Comparison of ENCODE assay signal across 9 cellular contexts in the genomic region with DNA sequence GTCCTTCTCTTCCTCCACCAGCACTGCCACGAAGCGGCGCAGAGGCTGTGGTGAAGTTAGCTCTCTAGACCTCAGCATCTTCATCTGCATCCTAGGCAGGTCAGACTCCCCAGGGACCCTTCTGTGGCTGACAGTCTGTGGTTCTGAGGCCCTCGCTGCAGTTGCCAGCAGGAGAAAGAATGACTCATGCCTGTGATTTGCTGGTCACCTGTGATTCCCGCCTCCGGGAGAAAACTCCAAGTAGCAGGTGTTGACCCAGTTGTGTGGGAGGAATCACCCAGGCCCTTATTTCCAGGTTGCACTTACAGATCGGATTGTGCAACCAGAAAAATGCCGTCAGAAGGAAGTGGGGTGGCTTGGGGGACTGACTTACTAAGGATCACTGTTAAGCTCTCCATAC.
A peak's percentile ranks its signal among the peaks of the same experiment; 100 is the strongest.
DNase-seq lines count a peak whose midpoint lies in the region; ATAC-seq and TF ChIP-seq lines count a peak whose summit lies in the region.
"Had no signal": no experiment of that assay in that cellular context is flagged by ENCODE, and none has a peak within 500 bp of the region (broad histone marks: within the 10 kb centered on the region; RNA-seq: fewer than 3 reads in every experiment).

No MANE protein-coding gene starts in this region.

- H4K20me1 ChIP-seq in SK-N-SH (ENCODE audit: insufficient read depth), result 0 out of 2 replicates have a peak, but pooled peaks cover 5% of the 10 kb centered on the region

- 100% methylated on average over 7 of the region's 8 CpGs for WGBS in SK-N-SH (ENCODE audit: low lambda C conversion rate)

- H3K79me2 ChIP-seq in SK-N-SH (ENCODE audit: insufficient read depth), result no peaks in the 10 kb centered on the region

- CTCF ChIA-PET in SK-N-SH (lab: Yijun Ruan, JAX), result interaction anchor here (0.6 to 22.6 kb wide), 6 partner anchors 10 to 1330 kb away, joined by 4 to 460 read pairs (median 8); no protein-coding TSS in a partner anchor

- TF ChIP-seq RAD21 in SK-N-SH (IDR thresholded peaks at IDR 0.05; ENCODE audit: low read length), result no peak

- no peak overlapping the region for H3K9ac ChIP-seq in SK-N-SH

- TF ChIP-seq EP300 in SK-N-SH (IDR thresholded peaks at IDR 0.05; ENCODE audit: borderline replicate concordance in 1 of 2, low read depth in 1 of 2, low read length in 1 of 2), result no peak

- H3K36me3 ChIP-seq in SK-N-SH (replicated peaks in 1 of 2; ENCODE audit: control insufficient read depth in 1 of 2, insufficient read depth in 2 of 2, low read length in 1 of 2), result peaks cover 40 to 46% of the 10 kb centered on the region in 2 experiments

- peaks cover 13% of the 10 kb centered on the region for H3F3A ChIP-seq in SK-N-SH (replicated peaks; ENCODE audit: insufficient read depth)

- TF ChIP-seq POLR2A in erythroblast (IDR thresholded peaks at IDR 0.05; ENCODE audit: low read length), result no peak

- no peaks in the 10 kb centered on the region for H3K27me3 ChIP-seq in SK-N-SH (ENCODE audit: insufficient read depth)

- H3K4me2 ChIP-seq in SK-N-SH, result no peak overlapping the region

- no peak overlapping the region for H3K4me3 ChIP-seq in choroid plexus epithelial cell (ENCODE audit: low read depth, low read length)
- no peak overlapping the region for H3K4me3 ChIP-seq in SK-N-SH (ENCODE audit: low read depth in 2 of 2, low read length in 1 of 2)

- H3K4me1 ChIP-seq in SK-N-SH (ENCODE audit: control insufficient read depth in 1 of 2, insufficient read depth in 2 of 2, low read depth in 1 of 2, low read length in 1 of 2), result peaks cover 0 to 18% of the 10 kb centered on the region in 2 experiments; a peak in 1 of 4 replicates

- TF ChIP-seq CTCF in choroid plexus epithelial cell (conservative IDR thresholded peaks at IDR 0.05; ENCODE audit: low read depth, low read length) (no peak), SK-N-SH (IDR thresholded peaks at IDR 0.05) (no peak)

- ATAC-seq in GM19438 (IDR thresholded peaks at IDR 0.05; ENCODE audit: low read depth, unreplicated experiment) (peak; percentile 43), HG03280 (IDR thresholded peaks at IDR 0.05; ENCODE audit: unreplicated experiment) (peak; percentile 48)

- POLR2A ChIA-PET in SK-N-SH (lab: Yijun Ruan, JAX), result no interaction called here

- DNase-seq in DMS79 (lab: John Stamatoyannopoulos, UW) (peak; percentile 6), choroid plexus epithelial cell (ENCODE audit: low read depth) (peak; percentile 39), NK-92 (lab: John Stamatoyannopoulos, UW; ENCODE audit: unreplicated experiment) (no peak), SK-N-SH (no peak), erythroblast (lab: John Stamatoyannopoulos, UW) (no peak), NOMO-1 (lab: John Stamatoyannopoulos, UW; ENCODE audit: unreplicated experiment in 2 of 2) (no peak)
- DNase-seq: NCI-H774 had no signal

- no peaks in the 10 kb centered on the region for H3K9me2 ChIP-seq in SK-N-SH

- H3K27ac ChIP-seq in SK-N-SH (ENCODE audit: low read depth in 2 of 2, low read length in 1 of 2), result no peak overlapping the region

- no peak overlapping the region for H2AFZ ChIP-seq in SK-N-SH (ENCODE audit: low read depth)

- H3K9me3 ChIP-seq in SK-N-SH, result no peaks in the 10 kb centered on the region

TF ChIP-seq in SK-N-SH, 30 proteins besides CTCF, POLR2A, EP300 and RAD21:
- no peak for TF ChIP-seq YY1 (IDR thresholded peaks at IDR 0.05; ENCODE audit: low read depth)
- no peak for TF ChIP-seq RXRA (IDR thresholded peaks at IDR 0.05; ENCODE audit: borderline replicate concordance, low read depth)
- no peak for TF ChIP-seq MEF2A (IDR thresholded peaks at IDR 0.05; ENCODE audit: borderline replicate concordance, low read depth)
- no peak for TF ChIP-seq NFIC (IDR thresholded peaks at IDR 0.05; ENCODE audit: borderline replicate concordance)
- TF ChIP-seq SMC3 (IDR thresholded peaks at IDR 0.05; ENCODE audit: low read depth, low read length), result no peak
- TF ChIP-seq TEAD4 (IDR thresholded peaks at IDR 0.05; ENCODE audit: borderline replicate concordance, insufficient read depth), result no peak
- TF ChIP-seq, protein P1, sequence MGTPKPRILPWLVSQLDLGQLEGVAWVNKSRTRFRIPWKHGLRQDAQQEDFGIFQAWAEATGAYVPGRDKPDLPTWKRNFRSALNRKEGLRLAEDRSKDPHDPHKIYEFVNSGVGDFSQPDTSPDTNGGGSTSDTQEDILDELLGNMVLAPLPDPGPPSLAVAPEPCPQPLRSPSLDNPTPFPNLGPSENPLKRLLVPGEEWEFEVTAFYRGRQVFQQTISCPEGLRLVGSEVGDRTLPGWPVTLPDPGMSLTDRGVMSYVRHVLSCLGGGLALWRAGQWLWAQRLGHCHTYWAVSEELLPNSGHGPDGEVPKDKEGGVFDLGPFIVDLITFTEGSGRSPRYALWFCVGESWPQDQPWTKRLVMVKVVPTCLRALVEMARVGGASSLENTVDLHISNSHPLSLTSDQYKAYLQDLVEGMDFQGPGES (IDR thresholded peaks at IDR 0.05; ENCODE audit: low read depth, low read length), result no peak
- TF ChIP-seq EZH2phosphoT487 (IDR thresholded peaks at IDR 0.05; ENCODE audit: borderline replicate concordance, low read depth), result no peak
- no peak for TF ChIP-seq NRF1 (IDR thresholded peaks at IDR 0.05; ENCODE audit: low read depth, low read length)
- TF ChIP-seq RFX5 (IDR thresholded peaks at IDR 0.05; ENCODE audit: low read length), result no peak
- no peak for TF ChIP-seq CHD2 (IDR thresholded peaks at IDR 0.05; ENCODE audit: low read length, partially characterized antibody)
- TF ChIP-seq SIN3A (IDR thresholded peaks at IDR 0.05; ENCODE audit: borderline replicate concordance, low read depth, low read length), result no peak

Comparison
In these comparisons a context has a peak if more than half of its experiments do, and no peak if none do; other contexts are left out.
1. DNase-seq: peak in DMS79 (single experiment) and choroid plexus epithelial cell (single experiment); none in NK-92 (single experiment), SK-N-SH (single experiment), erythroblast (0 of 2) and NOMO-1 (0 of 2).